Comparison of ENCODE assay signal across 8 cellular contexts in genomic region chr20:49186535-49187329, GRCh38. TPM values are rescaled to one million over a fixed set of nuclear protein-coding genes. Genes with fewer than 3 reads are reported as not detected.
DNase-seq lines count a peak whose midpoint lies in the region; ATAC-seq, FAIRE-seq and TF ChIP-seq lines count a peak whose summit lies in the region.

No MANE protein-coding gene starts in this region.

- peaks cover 43% of the 10 kb centered on the region for H3K4me1 Mint-ChIP-seq in activated naive CD8-positive, alpha-beta T cell treated with anti-CD3 and anti-CD28 coated beads for 36 hours

- ATAC-seq in SK-N-SH treated with all-trans-retinoic acid at 6 μM for 48 hours = peak; percentile 56
- peak in 5 of 8 donors; percentile 10 to 40 (median 30) for ATAC-seq in heart right ventricle
- ATAC-seq in GM19035 (IDR thresholded peaks at IDR 0.05; ENCODE audit: unreplicated experiment) = no peak

- peak overlapping the region; percentile 87 for H3K27ac Mint-ChIP-seq in activated naive CD8-positive, alpha-beta T cell treated with anti-CD3 and anti-CD28 coated beads for 36 hours

- H3K27ac ChIP-seq in heart right ventricle = peak overlapping the region; percentile 40 to 96 (median 94)

- peak overlapping the region; percentile 75 for H3K4me3 ChIP-seq in H7 (ENCODE audit: insufficient read depth, low read depth, low read length)
- H3K4me3 ChIP-seq in heart right ventricle = peak overlapping the region; percentile 77 to 96 (median 85)

- peaks cover 7% of the 10 kb centered on the region for H3K27me3 Mint-ChIP-seq in activated naive CD8-positive, alpha-beta T cell treated with anti-CD3 and anti-CD28 coated beads for 36 hours

- peaks cover 2 to 50% (median 39%) of the 10 kb centered on the region in 9 donors for H3K4me1 ChIP-seq in heart right ventricle

- H3K27me3 ChIP-seq in H7 (ENCODE audit: control insufficient read depth, insufficient read depth, low read length) = no peaks in the 10 kb centered on the region
- H3K27me3 ChIP-seq in heart right ventricle = no peaks in the 10 kb centered on the region

- intact Hi-C loops in heart right ventricle (cut with DNase I) = loop anchor here in 4 of 10 donors (2.0 to 10.0 kb wide), 3 partner anchors 30 to 91 kb away; partner anchors contain the start of gene ZNFX1 (in 2 of the 4)

- 0 to 1% methylated on average over 19 of the region's 19 CpGs for WGBS in heart right ventricle, 2 donors

- H3K9me3 Mint-ChIP-seq in activated naive CD8-positive, alpha-beta T cell treated with anti-CD3 and anti-CD28 coated beads for 36 hours = no peaks in the 10 kb centered on the region

- no peak for TF ChIP-seq CTCF in heart right ventricle (IDR thresholded peaks at IDR 0.05)

- H3K36me3 ChIP-seq in H7 (replicated peaks; ENCODE audit: control insufficient read depth, insufficient read depth, low read length) (no peaks in the 10 kb centered on the region), heart right ventricle (peaks cover 0 to 14% (median 0%) of the 10 kb centered on the region in 9 donors)

- peaks cover 29% of the 10 kb centered on the region for H3K36me3 Mint-ChIP-seq in activated naive CD8-positive, alpha-beta T cell treated with anti-CD3 and anti-CD28 coated beads for 36 hours

- peak overlapping the region; percentile 95 for H3K4me3 Mint-ChIP-seq in activated naive CD8-positive, alpha-beta T cell treated with anti-CD3 and anti-CD28 coated beads for 36 hours

- no peaks in the 10 kb centered on the region for H3K9me3 ChIP-seq in heart right ventricle

- DNase-seq in AG08395 (ENCODE audit: low spot score) = peak; percentile 45
- peak; percentile 27 for DNase-seq in H7
- DNase-seq in activated naive CD8-positive, alpha-beta T cell treated with anti-CD3 and anti-CD28 coated beads for 36 hours = peak; percentile 73
- peak in 1 of 2 donors; percentile 44 for DNase-seq in heart right ventricle
- DNase-seq in putamen (ENCODE audit: low spot score) = peak; percentile 47
- DNase-seq in urothelium cell line (ENCODE audit: low spot score) = peak; percentile 54

- FAIRE-seq in urothelium cell line (lab: Jason Lieb, UNC) = no peak

TF ChIP-seq in SK-N-SH treated with all-trans-retinoic acid at 6 μM for 48 hours, 23 proteins besides CTCF, POLR2A, EP300 and RAD21:
- TF ChIP-seq CSRNP3 (CRISPR knock-in tag; IDR thresholded peaks at IDR 0.05) (no peak), OSR1 (CRISPR knock-in tag; IDR thresholded peaks at IDR 0.05) (no peak), ZNF565 (CRISPR knock-in tag; conservative IDR thresholded peaks at IDR 0.05; ENCODE audit: low read depth) (no peak), ARNTL (CRISPR knock-in tag; IDR thresholded peaks at IDR 0.05; ENCODE audit: borderline replicate concordance, low read depth) (no peak)

RNA-seq across cellular contexts. Expression of gene STAU1, which starts 1.4 kb away (rescaled TPM):
- 56.5 and 70.1 TPM in 2 replicates for total RNA-seq in H7 (2014; rRNA removed; shearing (Covaris generic))
- total RNA-seq in activated naive CD8-positive, alpha-beta T cell treated with anti-CD3 and anti-CD28 coated beads for 36 hours = 10 to 100 TPM; 72.6 TPM
- 10 to 100 TPM; 52.2 to 94.3 (median 72.6) TPM for total RNA-seq in heart right ventricle
- 10 to 100 TPM; 18.0 to 31.3 TPM for polyA plus RNA-seq in heart right ventricle

RNA-seq across cellular contexts. Expression of gene DDX27, which starts 32.5 kb away (rescaled TPM):
- 53.3 and 54.6 TPM in 2 replicates for total RNA-seq in H7 (2014; rRNA removed; shearing (Covaris generic))
- 10 to 100 TPM; 65.4 to 67.6 TPM for total RNA-seq in activated naive CD8-positive, alpha-beta T cell treated with anti-CD3 and anti-CD28 coated beads for 36 hours
- total RNA-seq in heart right ventricle = 10 to 100 TPM; 11.0 to 16.5 (median 12.8) TPM
- 10 to 100 TPM; 15.1 to 26.2 TPM for polyA plus RNA-seq in heart right ventricle
